Comparison of ENCODE assay signal across 21 cellular contexts in genomic region chr19:44573183-44573582, GRCh38. TPM values are rescaled to one million over a fixed set of nuclear protein-coding genes. Genes with fewer than 3 reads are reported as not detected.
"Had no signal": no experiment of that assay in that cellular context is flagged by ENCODE, and none has a peak within 500 bp of the region (broad histone marks: within the 10 kb centered on the region; RNA-seq: fewer than 3 reads in every experiment).

No MANE protein-coding gene starts in this region.

- DNase-seq: Karpas-422, KG1, MG63, NCI-H1092, NCI-H1436, NCI-H187, NCI-H2029, NCI-H2081 treated with DMSO at 0.1 percent for 48 hours, NCI-H2171, NCI-H226, NCI-H446, NCI-H510A, NCI-H524 treated with DMSO at 0.1 percent for 48 hours, NCI-H69, NCI-H774, SHP77 treated with DMSO at 0.1 percent for 48 hours, SJCRH30 had no signal

- H3K9me3 ChIP-seq: MG63, SJCRH30 had no signal

- ATAC-seq: Panc1, Right ventricle myocardium inferior had no signal

- H3K27me3 ChIP-seq: MG63, SJCRH30 had no signal

- H3K36me3 ChIP-seq: MG63, SJCRH30 had no signal

- H3K4me3 ChIP-seq: MG63, SJCRH30 had no signal

- H3K4me1 ChIP-seq: SJCRH30 had no signal

- H3K27ac ChIP-seq: SJCRH30 had no signal

RNA-seq across cellular contexts. Expression of gene IGSF23, which starts 40.2 kb away (rescaled TPM):
- total RNA-seq: HT1080, Right ventricle myocardium inferior, RPMI7951, SJCRH30 had no signal

RNA-seq across cellular contexts. Expression of gene CEACAM20, which starts 43.7 kb away (rescaled TPM):
- total RNA-seq: HT1080, Right ventricle myocardium inferior, RPMI7951, SJCRH30 had no signal
